In the genomic region with DNA sequence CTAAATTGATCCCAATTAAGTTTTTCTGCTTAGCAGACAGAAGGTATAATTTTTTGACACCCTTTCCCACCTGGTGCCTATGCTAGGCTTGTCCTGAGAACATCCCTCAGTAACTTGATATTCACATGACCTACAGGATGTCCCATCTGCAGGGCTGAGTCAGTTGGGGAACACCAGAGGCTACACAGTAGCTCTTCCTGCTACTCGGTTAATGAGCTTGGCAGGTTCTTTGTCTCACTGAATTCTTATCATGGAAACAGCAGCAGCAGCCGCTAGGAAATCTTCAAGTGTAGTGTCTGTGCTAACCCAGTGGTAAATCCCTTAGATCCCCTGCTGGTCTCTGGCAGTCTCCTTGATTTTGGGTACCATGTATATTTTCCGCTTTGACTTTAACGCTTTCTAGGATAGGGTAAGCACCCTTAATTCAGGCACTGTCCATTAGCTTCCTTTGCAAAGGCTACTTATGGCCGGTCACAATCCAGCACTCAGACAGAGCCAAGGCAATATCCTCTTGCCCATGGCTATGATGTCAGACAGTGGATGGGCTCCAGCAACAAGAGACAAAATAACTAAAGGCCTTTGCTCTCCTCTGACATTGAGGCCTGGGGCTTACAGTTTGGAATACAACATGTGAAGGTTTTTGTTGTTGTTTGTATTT, we compare ENCODE assay signal across 8 cellular contexts. TPM values are rescaled to one million over a fixed set of nuclear protein-coding genes. Genes with fewer than 3 reads are reported as not detected.
DNase-seq lines count a peak whose midpoint lies in the region; ATAC-seq and TF ChIP-seq lines count a peak whose summit lies in the region.
"Had no signal": no experiment of that assay in that cellular context is flagged by ENCODE, and none has a peak within 500 bp of the region (broad histone marks: within the 10 kb centered on the region; RNA-seq: fewer than 3 reads in every experiment).

No MANE protein-coding gene starts in this region.

- 0 to 48% methylated on average over 1 to 3 of the region's 5 CpGs for WGBS in gastroesophageal sphincter (ENCODE audit: low coverage in 1 of 2), 2 donors

- H3K27me3 ChIP-seq in PC-9 (ENCODE audit: insufficient read depth, low read depth) (no peaks in the 10 kb centered on the region), gastroesophageal sphincter (no peaks in the 10 kb centered on the region), skeletal muscle tissue (ENCODE audit: control insufficient read depth in 3 of 3, insufficient read depth in 3 of 3, low read length in 3 of 3) (no peaks in the 10 kb centered on the region)

- H3K4me3 ChIP-seq in PC-9 = no peak overlapping the region
- H3K4me3 ChIP-seq in gastroesophageal sphincter = no peak overlapping the region
- H3K4me3 ChIP-seq in skeletal muscle tissue (ENCODE audit: low read length in 3 of 3) = peak overlapping the region in 2 of 3 donors; percentile 8 to 23

- H3K4me1 ChIP-seq in PC-9 (replicated peaks; ENCODE audit: insufficient read depth) (peaks cover 25% of the 10 kb centered on the region), gastroesophageal sphincter (peaks cover 0 to 6% (median 0%) of the 10 kb centered on the region in 3 donors), skeletal muscle tissue (ENCODE audit: control insufficient read depth in 3 of 3, insufficient read depth in 3 of 3, low read length in 3 of 3) (peaks cover 5 to 8% (median 7%) of the 10 kb centered on the region in 3 donors)

- TF ChIP-seq CTCF in PC-9 (conservative IDR thresholded peaks at IDR 0.05) (no peak), gastroesophageal sphincter (IDR thresholded peaks at IDR 0.05) (no peak)

- 0 out of 2 replicates have a peak overlapping the region, but pooled peaks have one; percentile 16 for H3K27ac ChIP-seq in PC-9
- H3K27ac ChIP-seq in gastroesophageal sphincter = peak overlapping the region in 1 of 4 donors; percentile 44
- peak overlapping the region; percentile 45 for H3K27ac ChIP-seq in skeletal muscle tissue (ENCODE audit: low read depth, low read length)

- peak; percentile 18 for ATAC-seq in GM21390 (IDR thresholded peaks at IDR 0.05; ENCODE audit: unreplicated experiment)
- ATAC-seq in gastroesophageal sphincter = peak; percentile 69
- ATAC-seq in GM19351 (IDR thresholded peaks at IDR 0.05; ENCODE audit: unreplicated experiment) = no peak

- no peaks in the 10 kb centered on the region for H3K79me2 ChIP-seq in PC-9 (ENCODE audit: low read depth)

- H4K20me1 ChIP-seq in PC-9 (ENCODE audit: insufficient read depth) = no peaks in the 10 kb centered on the region

- peak overlapping the region in 2 of 3 donors; percentile 34 to 48 for H3K9ac ChIP-seq in skeletal muscle tissue (ENCODE audit: low read depth in 1 of 3, low read length in 3 of 3)

- peaks cover 41% of the 10 kb centered on the region for H3F3A ChIP-seq in PC-9 (ENCODE audit: insufficient read depth, low read depth)

- intact Hi-C loops in PC-9 (cut with micrococcal nuclease; ENCODE audit: unreplicated experiment) = loop anchor here (1.0 to 2.0 kb wide), 3 partner anchors 48 to 265 kb away; partner anchors contain the start of gene PATL1

- BruUV-seq in PC-9 (replicated peaks; lab: Mats Ljungman, UMichigan) = no TSS peak

- H3K9me2 ChIP-seq in PC-9 (ENCODE audit: insufficient read depth) = no peaks in the 10 kb centered on the region

- peaks cover 7% of the 10 kb centered on the region; the same call in 1 of the 2 replicates for H3K36me3 ChIP-seq in PC-9 (ENCODE audit: low read depth)
- peaks cover 0 to 75% of the 10 kb centered on the region in 2 donors for H3K36me3 ChIP-seq in gastroesophageal sphincter
- H3K36me3 ChIP-seq in skeletal muscle tissue (ENCODE audit: control insufficient read depth in 3 of 3, insufficient read depth in 3 of 3, low read length in 3 of 3) = peaks cover 25 to 34% (median 31%) of the 10 kb centered on the region in 3 donors

- POLR2A ChIA-PET in PC-9 (lab: Charles Lee; ENCODE audit: unreplicated experiment) = no interaction called here

- H3K4me2 ChIP-seq in PC-9 = no peak overlapping the region

- H3K9me3 ChIP-seq in PC-9 (ENCODE audit: insufficient read depth, low read depth) (no peaks in the 10 kb centered on the region), gastroesophageal sphincter (no peaks in the 10 kb centered on the region), skeletal muscle tissue (ENCODE audit: control insufficient read depth in 3 of 3, low read length in 3 of 3) (no peaks in the 10 kb centered on the region)

- no peak for TF ChIP-seq EP300 in gastroesophageal sphincter (IDR thresholded peaks at IDR 0.05)

- DNase-seq in PC-9 = no peak
- no peak for DNase-seq in activated gamma-delta T cell (lab: John Stamatoyannopoulos, UW)
- no peak for DNase-seq in stimulated activated CD4-positive, alpha-beta T cell treated with anti-CD3 and anti-CD28 coated beads, Interleukin-4, amount 100 ng/mL, for 24 hours

- TF ChIP-seq POLR2A in gastroesophageal sphincter (IDR thresholded peaks at IDR 0.05) = no peak

- H2AFZ ChIP-seq in PC-9 = no peak overlapping the region

- CTCF ChIA-PET in PC-9 (lab: Charles Lee) = interaction anchor here (0.6 to 2.9 kb wide), 7 partner anchors 12 to 132 kb away, joined by 3 to 16 read pairs (median 4); partner anchors contain the start of gene STX3

RNA-seq across cellular contexts. Expression of gene MRPL16, which starts 8.5 kb away (rescaled TPM):
- total RNA-seq in PC-9 (2021) (64.7 and 82.0 TPM in 2 replicates), gastroesophageal sphincter (10 to 100 TPM; 46.2 to 69.0 (median 49.4) TPM), skeletal muscle tissue (23.5 TPM)

RNA-seq across cellular contexts. Expression of gene CBLIF, which starts 43.2 kb away (rescaled TPM):
- not detected in 2 replicates for total RNA-seq in PC-9 (2021)
- not detected for total RNA-seq in gastroesophageal sphincter
- total RNA-seq in skeletal muscle tissue = not detected
- total RNA-seq: mononuclear cell had no signal

RNA-seq across cellular contexts. Expression of gene STX3, which starts 46.9 kb away (rescaled TPM):
- total RNA-seq in PC-9 (2021) = 45.2 and 50.1 TPM in 2 replicates
- total RNA-seq in gastroesophageal sphincter = 10 to 100 TPM; 16.6 to 27.1 (median 24.6) TPM
- total RNA-seq in skeletal muscle tissue = 2.6 TPM

Comparison
In these comparisons a context has a peak if more than half of its experiments do, and no peak if none do; other contexts are left out.
1. H3K4me3 ChIP-seq: peak in skeletal muscle tissue (2 of 3); none in PC-9 (single experiment) and gastroesophageal sphincter (0 of 2).